Comparison of ENCODE assay signal across 19 cellular contexts in the genomic region with DNA sequence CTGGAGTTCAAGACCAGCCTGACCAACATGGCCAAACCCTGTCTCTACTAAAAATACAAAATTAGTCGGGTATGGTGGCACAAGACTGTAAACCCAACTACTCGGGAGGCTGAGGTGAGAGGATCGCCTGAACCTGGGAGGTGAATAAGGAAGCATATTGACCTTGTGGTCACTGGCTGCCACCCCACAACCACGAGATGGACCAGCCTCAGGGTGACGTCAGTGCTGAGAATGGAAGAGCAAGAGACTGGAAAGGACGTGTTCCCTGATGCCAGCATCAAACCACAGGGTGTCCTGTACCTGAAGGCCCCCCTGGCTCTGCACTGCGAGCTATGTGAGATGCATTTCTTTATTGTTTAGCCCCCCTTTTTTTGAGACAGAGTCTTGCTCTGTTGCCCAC. TPM values are rescaled to one million over a fixed set of nuclear protein-coding genes. Genes with fewer than 3 reads are reported as not detected.
"Had no signal": no experiment of that assay in that cellular context is flagged by ENCODE, and none has a peak within 500 bp of the region (broad histone marks: within the 10 kb centered on the region; RNA-seq: fewer than 3 reads in every experiment).

No MANE protein-coding gene starts in this region.

- H3K27me3 ChIP-seq: esophagus squamous epithelium, gastroesophageal sphincter, sigmoid colon, thyroid gland, upper lobe of right lung had no signal

- H3K27ac ChIP-seq: esophagus squamous epithelium, gastroesophageal sphincter, left ventricle myocardium inferior, lower lobe of right lung, psoas muscle, skin epidermis, thyroid gland, upper lobe of right lung had no signal

- FAIRE-seq: kidney had no signal

- DNase-seq: esophagus squamous epithelium; foreskin fibroblast; glutamatergic neuron; immature natural killer cell; kidney; left cardiac atrium; left ventricle myocardium inferior; lower lobe of right lung; naive thymus-derived CD4-positive, alpha-beta T cell; nephron progenitor cell; psoas muscle; retina; sigmoid colon; stimulated activated CD4-positive, alpha-beta T cell treated with anti-CD3 and anti-CD28 coated beads, Interleukin-12 subunit alpha, Interleukin-12 subunit beta, amount 100 ng/mL, for 4 hours; stimulated activated naive CD4-positive, alpha-beta T cell; thyroid gland; upper lobe of right lung had no signal

- H3K36me3 ChIP-seq: esophagus squamous epithelium, gastroesophageal sphincter, left ventricle myocardium inferior, lower lobe of right lung, sigmoid colon, thyroid gland, upper lobe of right lung had no signal

- H3K4me3 ChIP-seq: esophagus squamous epithelium, gastroesophageal sphincter, left ventricle myocardium inferior, lower lobe of right lung, psoas muscle, sigmoid colon, skin epidermis, thyroid gland, upper lobe of right lung had no signal

- H3K9me3 ChIP-seq: esophagus squamous epithelium, gastroesophageal sphincter, left ventricle myocardium inferior, lower lobe of right lung, psoas muscle, sigmoid colon, thyroid gland, upper lobe of right lung had no signal

- ATAC-seq: gastroesophageal sphincter; left cardiac atrium; lower lobe of right lung; naive thymus-derived CD4-positive, alpha-beta T cell; psoas muscle; upper lobe of right lung had no signal

- H3K4me1 ChIP-seq: esophagus squamous epithelium, gastroesophageal sphincter, left ventricle myocardium inferior, lower lobe of right lung, psoas muscle, thyroid gland, upper lobe of right lung had no signal

RNA-seq across cellular contexts. Expression of a gene that starts 45.9 kb away (rescaled TPM):
- total RNA-seq: naive thymus-derived CD4-positive, alpha-beta T cell had no signal
- polyA plus RNA-seq: immature natural killer cell had no signal
